Comparison of ENCODE assay signal across 13 cellular contexts in the genomic region with DNA sequence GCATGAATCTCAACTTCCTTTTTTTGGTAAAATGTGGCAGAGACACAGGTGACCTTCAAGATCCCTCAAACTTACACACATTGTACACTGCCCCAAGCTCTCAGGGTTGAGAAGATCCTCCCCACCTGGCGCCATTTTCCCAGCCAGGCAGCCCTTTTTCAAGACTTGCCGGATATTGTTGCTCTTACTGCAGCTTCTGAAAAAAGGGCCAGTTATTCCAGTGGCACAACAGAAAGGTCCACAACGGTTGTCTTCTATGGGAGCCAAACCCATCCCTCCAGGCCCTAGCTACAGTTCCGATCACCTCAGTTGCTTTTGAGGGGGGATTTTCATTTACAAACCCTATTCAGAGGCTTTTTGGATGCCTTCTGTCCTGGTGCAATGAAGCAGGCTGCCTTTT.
"Had no signal": no experiment of that assay in that cellular context is flagged by ENCODE, and none has a peak within 500 bp of the region (broad histone marks: within the 10 kb centered on the region; RNA-seq: fewer than 3 reads in every experiment).

No MANE protein-coding gene starts in this region.

- DNase-seq: activated CD4-positive, alpha-beta T cell treated with anti-CD3 and anti-CD28 coated beads for 4 hours; activated naive CD4-positive, alpha-beta T cell treated with anti-CD3 and anti-CD28 coated beads for 36 hours; cerebellar nuclear complex; dorsolateral prefrontal cortex; left ventricle myocardium superior; retina; tibial artery had no signal

- H3K4me1 ChIP-seq: gastroesophageal sphincter, parathyroid adenoma had no signal

- H3K4me3 ChIP-seq: dorsolateral prefrontal cortex, gastroesophageal sphincter, SK-N-MC, skin epidermis, tibial artery had no signal

- H3K36me3 Mint-ChIP-seq: mesothelial cell of epicardium had no signal

- H3K4me3 Mint-ChIP-seq: activated naive CD4-positive, alpha-beta T cell treated with anti-CD3 and anti-CD28 coated beads for 36 hours; mesothelial cell of epicardium; T-helper 1 cell treated with Interleukin-12 subunit alpha and Interleukin-12 subunit beta and Interleukin-4 antibody, amounts not matched to agents 30 μg/mL and 1 μg/mL, for 36 hours had no signal

- H3K36me3 ChIP-seq: gastroesophageal sphincter, tibial artery had no signal

- H3K27ac ChIP-seq: dorsolateral prefrontal cortex, gastroesophageal sphincter, parathyroid adenoma, SK-N-MC, skin epidermis, tibial artery had no signal

- ATAC-seq: gastroesophageal sphincter had no signal

- H3K27ac Mint-ChIP-seq: activated naive CD4-positive, alpha-beta T cell treated with anti-CD3 and anti-CD28 coated beads for 36 hours; T-helper 1 cell treated with Interleukin-12 subunit alpha and Interleukin-12 subunit beta and Interleukin-4 antibody, amounts not matched to agents 30 μg/mL and 1 μg/mL, for 36 hours had no signal

- H3K27me3 ChIP-seq: dorsolateral prefrontal cortex, tibial artery had no signal

- H3K9me3 Mint-ChIP-seq: activated naive CD4-positive, alpha-beta T cell treated with anti-CD3 and anti-CD28 coated beads for 36 hours; mesothelial cell of epicardium; T-helper 1 cell treated with Interleukin-12 subunit alpha and Interleukin-12 subunit beta and Interleukin-4 antibody, amounts not matched to agents 30 μg/mL and 1 μg/mL, for 36 hours had no signal

- H3K9me3 ChIP-seq: gastroesophageal sphincter, tibial artery had no signal
